In genomic region chr9:125747053-125747764, GRCh38 we compare ENCODE assay signal across 8 cellular contexts. TPM values are rescaled to one million over a fixed set of nuclear protein-coding genes. Genes with fewer than 3 reads are reported as not detected.
A peak's percentile ranks its signal among the peaks of the same experiment; 100 is the strongest.
DNase-seq lines count a peak whose midpoint lies in the region; ATAC-seq, FAIRE-seq and TF ChIP-seq lines count a peak whose summit lies in the region.

PBX3 (plus strand) TSS chr9:125747373.

- ATAC-seq in HG03064 (IDR thresholded peaks at IDR 0.05; ENCODE audit: low read depth, unreplicated experiment) (peak; percentile 16), omental fat pad (ENCODE audit: low FRiP score) (peak; percentile 5)

- no peak for TF ChIP-seq CTCF in 22Rv1 (IDR thresholded peaks at IDR 0.05)
- TF ChIP-seq CTCF in omental fat pad (IDR thresholded peaks at IDR 0.05): no peak

- peak within 1 kb of the TSS; percentile 92 for H3K27ac ChIP-seq in 22Rv1

- DNase-seq in RPMI7951 (ENCODE audit: low read depth) (peak; percentile 48), glomerular visceral epithelial cell (ENCODE audit: extremely low spot score) (peak; percentile 66), omental fat pad (ENCODE audit: low spot score) (no peak), urothelium cell line (ENCODE audit: low spot score) (peak; percentile 60)
- DNase-seq in activated gamma-delta T cell treated with anti-CD3 and anti-CD28 coated beads, Interleukin-2, amount 50 U/mL, for 16 hours (ENCODE audit: low read depth): peak; percentile 7

- FAIRE-seq in urothelium cell line (lab: Jason Lieb, UNC): no peak

- peak; percentile 33 for TF ChIP-seq POLR2A in GM15510 (IDR thresholded peaks at IDR 0.05; ENCODE audit: borderline replicate concordance, extremely low read depth, insufficient read length)

RNA-seq across cellular contexts. Expression of gene PBX3, which starts in this region (rescaled TPM):
- total RNA-seq in RPMI7951 (2014; rRNA removed; shearing (Covaris generic)): 22.0 and 25.4 TPM in 2 replicates
- 10 to 100 TPM; 19.3 to 41.3 (median 25.1) TPM for total RNA-seq in omental fat pad
